Comparison of ENCODE assay signal across 28 cellular contexts in the genomic region with DNA sequence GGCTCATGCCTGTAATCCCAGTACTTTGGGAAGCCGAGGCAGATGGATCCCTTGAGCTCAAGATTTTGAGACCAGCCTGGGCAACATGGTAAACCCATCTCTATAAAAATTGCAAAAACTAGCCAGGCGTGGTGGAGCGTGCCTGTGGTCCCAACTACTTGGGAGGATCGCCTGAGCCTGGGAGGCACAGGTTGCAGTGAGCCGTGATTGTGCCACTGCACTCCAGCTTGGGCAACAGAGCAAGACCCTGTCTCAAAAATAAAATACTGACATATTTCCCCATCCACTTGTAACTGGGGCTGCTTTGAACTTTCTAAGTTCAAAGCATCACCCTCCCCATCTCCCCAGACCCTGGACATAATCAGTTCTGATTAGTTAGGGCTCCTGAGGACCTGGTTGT. TPM values are rescaled to one million over a fixed set of nuclear protein-coding genes. Genes with fewer than 3 reads are reported as not detected.
"Had no signal": no experiment of that assay in that cellular context is flagged by ENCODE, and none has a peak within 500 bp of the region (broad histone marks: within the 10 kb centered on the region; RNA-seq: fewer than 3 reads in every experiment).

No MANE protein-coding gene starts in this region.

- ATAC-seq: left lobe of liver; natural killer cell; right lobe of liver; stimulated activated naive B cell treated with anti-CD40 and anti-IgM and Interleukin-4, amounts not matched to agents 10 μg/mL and 1 μg/mL and 100 μg/mL, for 72 hours; stimulated activated naive CD8-positive, alpha-beta T cell treated with anti-CD3 and anti-CD28 coated beads, Interleukin-15, amount 100 ng/mL, for 72 hours had no signal

- H3K27ac ChIP-seq: coronary artery, dorsolateral prefrontal cortex, hepatocyte, neural progenitor cell, parathyroid adenoma, prostate gland, right lobe of liver, testis, tibial nerve had no signal

- H2AFZ ChIP-seq: hepatocyte, neural progenitor cell, parathyroid adenoma had no signal

- H3K4me2 ChIP-seq: neural progenitor cell had no signal

- H3K9ac ChIP-seq: neural progenitor cell, parathyroid adenoma had no signal

- H3K36me3 ChIP-seq: neural progenitor cell, prostate gland, right lobe of liver, spleen, tibial nerve had no signal

- H3K4me3 ChIP-seq: coronary artery, dorsolateral prefrontal cortex, hepatocyte, neural progenitor cell, prostate gland, right lobe of liver, testis, tibial nerve had no signal

- H3K27me3 ChIP-seq: neural progenitor cell, right lobe of liver, testis had no signal

- H3K9me3 ChIP-seq: prostate gland, right lobe of liver, spleen, testis, tibial nerve had no signal

- DNase-seq: dorsolateral prefrontal cortex; effector CD8-positive, alpha-beta T cell; foreskin melanocyte; head of caudate nucleus; mammary epithelial cell; natural killer cell; occipital lobe; spleen; stimulated activated CD4-positive, alpha-beta T cell treated with anti-CD3 and anti-CD28 coated beads, Interleukin-2, amount 100 ng/mL, for 24 hours; stimulated activated CD4-positive, alpha-beta T cell treated with anti-CD3 and anti-CD28 coated beads, Interleukin-4, amount 100 ng/mL, for 4 hours; stimulated activated naive B cell treated with anti-CD40 and anti-IgM and Interleukin-4, amounts not matched to agents 10 μg/mL and 1 μg/mL and 100 μg/mL, for 72 hours; stimulated activated naive CD8-positive, alpha-beta T cell treated with anti-CD3 and anti-CD28 coated beads, Interleukin-15, amount 100 ng/mL, for 72 hours; testis had no signal

- H3K4me1 ChIP-seq: prostate gland, right lobe of liver, testis had no signal

- H3K79me2 ChIP-seq: hepatocyte, parathyroid adenoma had no signal

RNA-seq across cellular contexts. Expression of a gene that starts 7.2 kb away (rescaled TPM):
- total RNA-seq: cerebellum, mesothelial cell of epicardium, myocyte, occipital lobe, renal cortical epithelial cell had no signal

RNA-seq across cellular contexts. Expression of a gene that starts 27.5 kb away (rescaled TPM):
- total RNA-seq: left lobe of liver, lower leg skin, myocyte, skeletal muscle tissue, subcutaneous adipose tissue had no signal
